ENCODE assay signal across 23 cellular contexts in the genomic region with DNA sequence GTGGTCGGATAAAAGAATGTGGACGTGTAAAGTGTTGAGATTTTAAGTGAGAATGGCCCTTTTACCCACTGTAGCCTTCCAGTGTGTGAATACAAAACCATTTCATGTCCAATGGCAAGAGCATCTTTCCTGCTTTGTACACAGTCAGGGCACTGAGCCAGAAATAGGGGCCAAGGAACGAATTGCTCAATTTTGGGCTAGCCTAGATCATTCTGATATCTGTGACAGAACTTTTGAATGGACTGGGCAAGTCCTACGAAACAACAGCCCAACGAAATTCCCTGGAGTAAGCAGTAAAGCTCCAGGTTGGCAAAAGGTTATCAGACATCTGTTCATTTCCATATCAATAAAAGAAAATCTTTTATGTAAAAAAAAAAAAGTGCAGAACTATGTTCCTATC. TPM values are rescaled to one million over a fixed set of nuclear protein-coding genes. Genes with fewer than 3 reads are reported as not detected.
A peak's percentile ranks its signal among the peaks of the same experiment; 100 is the strongest.
DNase-seq lines count a peak whose midpoint lies in the region; ATAC-seq, FAIRE-seq and TF ChIP-seq lines count a peak whose summit lies in the region.
"Had no signal": no experiment of that assay in that cellular context is flagged by ENCODE, and none has a peak within 500 bp of the region (broad histone marks: within the 10 kb centered on the region; RNA-seq: fewer than 3 reads in every experiment).

No MANE protein-coding gene starts in this region.

- DNase-seq in adipocyte (ENCODE audit: low read depth) (peak; percentile 66), cardiac fibroblast (ENCODE audit: low read depth in 2 of 2) (peak; percentile 31 to 66), hepatocyte (ENCODE audit: low spot score) (no peak), small intestine (peak; percentile 59), foreskin keratinocyte (no peak), GF-D8 (lab: John Stamatoyannopoulos, UW) (no peak), type B pancreatic cell (ENCODE audit: extremely low spot score, unreplicated experiment) (no peak)
- DNase-seq: ACHN, AML-193, DMS79 treated with DMSO at 0.1 percent for 48 hours, H9, Karpas-422, MG63, NCI-H1048, NCI-H1436, NCI-H2029, NCI-H345, NCI-H524 treated with DMSO at 0.1 percent for 48 hours, PC-9 had no signal

- peaks cover 96% of the 10 kb centered on the region for H3K79me2 ChIP-seq in hepatocyte

- TF ChIP-seq CTCF in cardiac fibroblast (IDR thresholded peaks at IDR 0.05; ENCODE audit: low read depth, low read length) (no peak), hepatocyte (IDR thresholded peaks at IDR 0.05; ENCODE audit: poor library complexity) (no peak), foreskin keratinocyte (conservative IDR thresholded peaks at IDR 0.05) (no peak), type B pancreatic cell (conservative IDR thresholded peaks at IDR 0.05) (no peak)

- H3K27me3 Mint-ChIP-seq in type B pancreatic cell: peaks cover 48% of the 10 kb centered on the region

- no peak overlapping the region for H2AFZ ChIP-seq in hepatocyte
- H2AFZ ChIP-seq: PC-9 had no signal

- no peak overlapping the region for H3K27ac Mint-ChIP-seq in type B pancreatic cell
- H3K27ac Mint-ChIP-seq: H9, IgD-negative memory B cell had no signal

- H3K27me3 ChIP-seq in adipocyte (replicated peaks; ENCODE audit: control insufficient read depth, insufficient read depth, low read length) (no peaks in the 10 kb centered on the region), hepatocyte (no peaks in the 10 kb centered on the region), small intestine (ENCODE audit: control insufficient read depth in 2 of 2, insufficient read depth in 2 of 2, low read length in 2 of 2) (peaks cover 2 to 6% of the 10 kb centered on the region in 2 donors), foreskin keratinocyte (no peaks in the 10 kb centered on the region)

- peaks cover 12% of the 10 kb centered on the region for H3K4me1 ChIP-seq in adipocyte (ENCODE audit: control insufficient read depth, insufficient read depth, low read length)
- peaks cover 9% of the 10 kb centered on the region for H3K4me1 ChIP-seq in hepatocyte (ENCODE audit: insufficient read depth)
- H3K4me1 ChIP-seq in small intestine (ENCODE audit: control insufficient read depth in 2 of 2, insufficient read depth in 1 of 2, low read depth in 1 of 2, low read length in 1 of 2): peaks cover 0 to 3% of the 10 kb centered on the region in 2 donors
- no peaks in the 10 kb centered on the region for H3K4me1 ChIP-seq in foreskin keratinocyte

- no peak overlapping the region for H3K4me3 Mint-ChIP-seq in type B pancreatic cell
- H3K4me3 Mint-ChIP-seq: H9, IgD-negative memory B cell had no signal

- H3K27ac ChIP-seq in hepatocyte: peak overlapping the region; percentile 17
- peak overlapping the region in 1 of 2 donors; percentile 22 for H3K27ac ChIP-seq in small intestine (ENCODE audit: low read depth in 1 of 2, low read length in 1 of 2)
- H3K27ac ChIP-seq in foreskin keratinocyte: no peak overlapping the region
- H3K27ac ChIP-seq: C4-2B, PC-9, RWPE1 had no signal

- H3K9me3 Mint-ChIP-seq in type B pancreatic cell: peaks cover 4% of the 10 kb centered on the region

- no peak for FAIRE-seq in small intestine (lab: Jason Lieb, UNC)
- FAIRE-seq: HTR-8/SVneo had no signal

- H3K9me3 ChIP-seq in adipocyte (ENCODE audit: control insufficient read depth, low read length): peaks cover 30% of the 10 kb centered on the region
- no peaks in the 10 kb centered on the region for H3K9me3 ChIP-seq in hepatocyte (ENCODE audit: low read depth)
- H3K9me3 ChIP-seq in small intestine (ENCODE audit: control insufficient read depth, low read depth): no peaks in the 10 kb centered on the region
- H3K9me3 ChIP-seq: MG63 had no signal

- peaks cover 7% of the 10 kb centered on the region for H4K20me1 ChIP-seq in hepatocyte (ENCODE audit: insufficient read depth, poor library complexity, severe bottlenecking)

- peak overlapping the region; percentile 84 for H3K4me2 ChIP-seq in hepatocyte
- H3K4me2 ChIP-seq: PC-9 had no signal

- ATAC-seq in foreskin keratinocyte: no peak

- H3K36me3 ChIP-seq in adipocyte (ENCODE audit: control insufficient read depth, insufficient read depth, low read length, severe bottlenecking) (no peaks in the 10 kb centered on the region), hepatocyte (replicated peaks; ENCODE audit: insufficient read depth, low read depth) (no peaks in the 10 kb centered on the region), small intestine (ENCODE audit: control insufficient read depth in 2 of 2, insufficient read depth in 2 of 2, low read length in 2 of 2) (no peaks in the 10 kb centered on the region)
- H3K36me3 ChIP-seq: MG63 had no signal

- H3K9ac ChIP-seq in adipocyte (ENCODE audit: low read length): peak overlapping the region; percentile 25

- H3K36me3 Mint-ChIP-seq in type B pancreatic cell: peaks cover 42% of the 10 kb centered on the region
- H3K36me3 Mint-ChIP-seq: IgD-negative memory B cell had no signal

- WGBS in hepatocyte (ENCODE audit: low lambda C conversion rate, missing lambda C conversion rate): 49% methylated on average over 5 of the region's 5 CpGs
- 11 to 37% (median 16%) methylated on average over 5 of the region's 5 CpGs for WGBS in small intestine, 3 donors

- H3K4me1 Mint-ChIP-seq in type B pancreatic cell (ENCODE audit: unreplicated experiment): peaks cover 16% of the 10 kb centered on the region

- no peaks in the 10 kb centered on the region for H3K9me2 ChIP-seq in hepatocyte (replicated peaks; ENCODE audit: insufficient read depth)

- peak overlapping the region; percentile 46 for H3K4me3 ChIP-seq in adipocyte (ENCODE audit: low read length)
- no peak overlapping the region for H3K4me3 ChIP-seq in cardiac fibroblast (replicated peaks in 1 of 2; ENCODE audit: low read depth in 2 of 2, low read length in 2 of 2)
- no peak overlapping the region for H3K4me3 ChIP-seq in hepatocyte
- H3K4me3 ChIP-seq in small intestine (ENCODE audit: low read depth in 1 of 2, low read length in 2 of 2): no peak overlapping the region
- H3K4me3 ChIP-seq: MG63, PC-9 had no signal

RNA-seq across cellular contexts. Expression of gene KIF26B, which starts 5.5 kb away (rescaled TPM):
- total RNA-seq in hepatocyte: 19.8 and 21.6 TPM in 2 replicates
- polyA plus RNA-seq in hepatocyte: 11.3 and 12.7 TPM in 2 replicates
- polyA plus RNA-seq in small intestine: 1 to 10 TPM in 1 of 3 donors, under 1 TPM in 1, not detected in 1; 0.27 to 1.3 TPM
- 1.0 and 1.9 TPM in 2 replicates for total RNA-seq in foreskin keratinocyte
- 0.21 and 0.41 TPM in 2 replicates for polyA plus RNA-seq in foreskin keratinocyte
- total RNA-seq in type B pancreatic cell (ENCODE audit: low replicate concordance): 6.1 and 22.1 TPM in 2 replicates

Comparison
In these comparisons a context has a peak if more than half of its experiments do, and no peak if none do; other contexts are left out.
1. DNase-seq: peak in adipocyte (single experiment), cardiac fibroblast (2 of 2) and small intestine (single experiment); none in hepatocyte (single experiment), foreskin keratinocyte (0 of 2), GF-D8 (single experiment) and type B pancreatic cell (single experiment).